Comparison of ENCODE assay signal across 19 cellular contexts in the genomic region with DNA sequence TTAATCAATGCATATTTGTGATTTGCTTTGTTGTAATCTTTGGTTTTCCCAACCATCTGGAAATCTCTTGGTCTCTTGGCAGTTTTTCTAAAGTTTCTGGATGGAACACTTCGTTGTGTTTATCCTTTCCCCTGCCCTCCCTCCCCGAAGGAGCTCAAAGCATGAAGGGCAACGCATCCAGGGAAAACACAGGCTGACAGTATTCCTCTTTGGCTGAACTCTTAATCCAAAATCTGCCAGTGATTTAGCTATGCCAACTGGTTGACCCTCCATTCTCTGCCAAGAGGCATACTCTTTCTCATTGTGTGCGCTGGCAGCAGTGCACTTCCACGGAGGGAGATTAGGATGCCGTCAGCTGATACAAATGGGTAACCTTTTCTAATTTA. TPM values are rescaled to one million over a fixed set of nuclear protein-coding genes. Genes with fewer than 3 reads are reported as not detected.
A peak's percentile ranks its signal among the peaks of the same experiment; 100 is the strongest.
DNase-seq lines count a peak whose midpoint lies in the region; ATAC-seq and TF ChIP-seq lines count a peak whose summit lies in the region.
"Had no signal": no experiment of that assay in that cellular context is flagged by ENCODE, and none has a peak within 500 bp of the region (broad histone marks: within the 10 kb centered on the region; RNA-seq: fewer than 3 reads in every experiment).

No MANE protein-coding gene starts in this region.

- TF ChIP-seq EP300 in gastroesophageal sphincter (IDR thresholded peaks at IDR 0.05) = no peak

- no peak overlapping the region for H3K27ac ChIP-seq in HCT116 (ENCODE audit: low read depth, low read length)
- peak overlapping the region; percentile 64 for H3K27ac ChIP-seq in caudate nucleus (ENCODE audit: low read depth, low read length)
- no peak overlapping the region for H3K27ac ChIP-seq in heart right ventricle
- H3K27ac ChIP-seq in gastroesophageal sphincter = no peak overlapping the region
- H3K27ac ChIP-seq: HL-60 had no signal

- DNase-seq in HCT116 (ENCODE audit: low read depth, low spot score) = no peak
- peak in 26 of 61 donors; percentile 15 to 70 (median 40) for DNase-seq in caudate nucleus (lab: John Stamatoyannopoulos, UW)
- peak in 1 of 2 donors; percentile 16 for DNase-seq in heart right ventricle
- peak; percentile 80 for DNase-seq in putamen (ENCODE audit: low spot score)
- DNase-seq in omental fat pad (ENCODE audit: low spot score) = no peak
- DNase-seq: ACHN; CD4-positive, alpha-beta memory T cell; DMS79; GDM1; NCI-H1048; NCI-H1694; NCI-H2107; NCI-H345; NCI-H526 treated with DMSO at 0.1 percent for 48 hours; RPMI8226 had no signal

- POLR2A ChIA-PET in HCT116 (lab: Charles Lee) = no interaction called here

- TF ChIP-seq POLR2A in HCT116 (IDR thresholded peaks at IDR 0.05; ENCODE audit: borderline replicate concordance, extremely low read depth, insufficient read depth, insufficient read length) (no peak), gastroesophageal sphincter (IDR thresholded peaks at IDR 0.05) (no peak)

- H3K4me3 ChIP-seq in HCT116 (replicated peaks in 1 of 2; ENCODE audit: low read depth in 1 of 2, low read length in 2 of 2) = no peak overlapping the region
- H3K4me3 ChIP-seq in heart right ventricle = no peak overlapping the region
- no peak overlapping the region for H3K4me3 ChIP-seq in gastroesophageal sphincter
- H3K4me3 ChIP-seq: GM23338 had no signal

- peaks cover 3 to 8% of the 10 kb centered on the region in 2 experiments; a peak in 2 of 4 replicates for H3K36me3 ChIP-seq in HCT116 (ENCODE audit: control insufficient read depth in 1 of 2, insufficient read depth in 2 of 2, low read length in 2 of 2)
- peaks cover 0 to 71% (median 11%) of the 10 kb centered on the region in 9 donors for H3K36me3 ChIP-seq in heart right ventricle
- H3K36me3 ChIP-seq in gastroesophageal sphincter = peaks cover 0 to 44% of the 10 kb centered on the region in 2 donors

- H3K9ac ChIP-seq in HCT116 (ENCODE audit: low read length) = no peak overlapping the region

- H3K4me1 ChIP-seq in HCT116 (ENCODE audit: control insufficient read depth in 1 of 2, insufficient read depth in 2 of 2, low read length in 2 of 2) (no peaks in the 10 kb centered on the region), heart right ventricle (peaks cover 0 to 25% (median 16%) of the 10 kb centered on the region in 9 donors), gastroesophageal sphincter (peaks cover 0 to 13% (median 2%) of the 10 kb centered on the region in 3 donors)

- H3K79me2 ChIP-seq in HCT116 (ENCODE audit: insufficient read depth, low read length) = peaks cover 19% of the 10 kb centered on the region

- intact Hi-C loops in HCT116 (cut with micrococcal nuclease) (no loop called here), heart right ventricle (cut with DNase I) (no loop called here)

- CTCF ChIA-PET in HCT116 (lab: Charles Lee) = no interaction called here

- H3K9me3 ChIP-seq in HCT116 (ENCODE audit: control insufficient read depth in 1 of 2, insufficient read depth in 1 of 2, low read depth in 1 of 2, low read length in 2 of 2) (no peaks in the 10 kb centered on the region), heart right ventricle (no peaks in the 10 kb centered on the region), gastroesophageal sphincter (no peaks in the 10 kb centered on the region)

- TSS peak; percentile 25 for BruUV-seq in HCT116 (replicated peaks; lab: Mats Ljungman, UMichigan)

- H2AFZ ChIP-seq in HCT116 (ENCODE audit: low read depth, low read length, poor library complexity, severe bottlenecking) = no peak overlapping the region
- H2AFZ ChIP-seq: GM23338 had no signal

- no peak for TF ChIP-seq RAD21 in HCT116 (IDR thresholded peaks at IDR 0.05; ENCODE audit: low read depth)

- 51 to 67% methylated on average over 6 of the region's 6 CpGs for WGBS in heart right ventricle, 2 donors
- 83 to 84% methylated on average over 6 of the region's 6 CpGs for WGBS in gastroesophageal sphincter (ENCODE audit: low coverage in 1 of 2), 2 donors

- ATAC-seq in HCT116 (no peak), heart right ventricle (peak in 7 of 8 donors; percentile 47 to 83 (median 59)), GM19463 (IDR thresholded peaks at IDR 0.05; ENCODE audit: unreplicated experiment) (no peak), omental fat pad (ENCODE audit: low FRiP score) (no peak), gastroesophageal sphincter (no peak)
- ATAC-seq: GM23338 had no signal

- RAD21 ChIA-PET in HCT116 (lab: Charles Lee; ENCODE audit: low non-redundant PET in 1 of 2, low total read pairs in 2 of 2, uncharacterized antibody in 2 of 2, unreplicated experiment in 2 of 2) = no interaction called here

- no peak overlapping the region for H3K4me2 ChIP-seq in HCT116 (ENCODE audit: low read length)
- H3K4me2 ChIP-seq: GM23338 had no signal

- no peaks in the 10 kb centered on the region for H4K20me1 ChIP-seq in HCT116 (ENCODE audit: insufficient read depth)

- TF ChIP-seq CTCF in HCT116 (IDR thresholded peaks at IDR 0.05 in 2 of 3, conservative IDR thresholded peaks at IDR 0.05 in 1 of 3; ENCODE audit: borderline replicate concordance in 1 of 3, insufficient read depth in 1 of 3, low read depth in 2 of 3, low read length in 2 of 3) (no peak), heart right ventricle (IDR thresholded peaks at IDR 0.05) (no peak), omental fat pad (IDR thresholded peaks at IDR 0.05) (no peak), gastroesophageal sphincter (IDR thresholded peaks at IDR 0.05) (no peak)

- H3K9me2 ChIP-seq in HCT116 (ENCODE audit: insufficient read depth) = no peaks in the 10 kb centered on the region

- H3K27me3 ChIP-seq in HCT116 (ENCODE audit: insufficient read depth, low read length) = no peaks in the 10 kb centered on the region
- no peaks in the 10 kb centered on the region for H3K27me3 ChIP-seq in heart right ventricle
- no peaks in the 10 kb centered on the region for H3K27me3 ChIP-seq in gastroesophageal sphincter

TF ChIP-seq in HCT116, 20 proteins besides CTCF, POLR2A, EP300 and RAD21 (continues in another document):
- TF ChIP-seq ZFX (IDR thresholded peaks at IDR 0.05) = no peak
- no peak for TF ChIP-seq ELF1 (IDR thresholded peaks at IDR 0.05; ENCODE audit: borderline replicate concordance, low read depth)
- TF ChIP-seq POLR2AphosphoS5 (IDR thresholded peaks at IDR 0.05; ENCODE audit: low read depth, low read length) = no peak
- TF ChIP-seq ZNF274 (IDR thresholded peaks at IDR 0.05; ENCODE audit: low read depth, low read length) = no peak
- no peak for TF ChIP-seq EZH2phosphoT487 (IDR thresholded peaks at IDR 0.05; ENCODE audit: borderline replicate concordance)
- TF ChIP-seq EZH2 (IDR thresholded peaks at IDR 0.05) = no peak
- no peak for TF ChIP-seq SP1 (IDR thresholded peaks at IDR 0.05; ENCODE audit: low read depth)
- no peak for TF ChIP-seq FOSL1 (IDR thresholded peaks at IDR 0.05; ENCODE audit: low read depth)
- no peak for TF ChIP-seq REST (IDR thresholded peaks at IDR 0.05; ENCODE audit: low read depth)
- TF ChIP-seq, protein P1, sequence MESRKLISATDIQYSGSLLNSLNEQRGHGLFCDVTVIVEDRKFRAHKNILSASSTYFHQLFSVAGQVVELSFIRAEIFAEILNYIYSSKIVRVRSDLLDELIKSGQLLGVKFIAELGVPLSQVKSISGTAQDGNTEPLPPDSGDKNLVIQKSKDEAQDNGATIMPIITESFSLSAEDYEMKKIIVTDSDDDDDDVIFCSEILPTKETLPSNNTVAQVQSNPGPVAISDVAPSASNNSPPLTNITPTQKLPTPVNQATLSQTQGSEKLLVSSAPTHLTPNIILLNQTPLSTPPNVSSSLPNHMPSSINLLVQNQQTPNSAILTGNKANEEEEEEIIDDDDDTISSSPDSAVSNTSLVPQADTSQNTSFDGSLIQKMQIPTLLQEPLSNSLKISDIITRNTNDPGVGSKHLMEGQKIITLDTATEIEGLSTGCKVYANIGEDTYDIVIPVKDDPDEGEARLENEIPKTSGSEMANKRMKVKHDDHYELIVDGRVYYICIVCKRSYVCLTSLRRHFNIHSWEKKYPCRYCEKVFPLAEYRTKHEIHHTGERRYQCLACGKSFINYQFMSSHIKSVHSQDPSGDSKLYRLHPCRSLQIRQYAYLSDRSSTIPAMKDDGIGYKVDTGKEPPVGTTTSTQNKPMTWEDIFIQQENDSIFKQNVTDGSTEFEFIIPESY (IDR thresholded peaks at IDR 0.05; ENCODE audit: extremely low read depth, insufficient replicate concordance, low read length) = no peak

RNA-seq across cellular contexts. Expression of gene ZBTB34, which starts 20.5 kb away (rescaled TPM):
- total RNA-seq in HCT116 (2021; ENCODE audit: unreplicated experiment) (5.6 TPM), heart right ventricle (1 to 10 TPM; 4.2 to 6.5 (median 5.3) TPM), omental fat pad (10 to 100 TPM in 3 of 4 donors, 1 to 10 TPM in 1; 8.0 to 16.4 (median 13.4) TPM), gastroesophageal sphincter (10 to 100 TPM; 11.0 to 14.2 (median 13.5) TPM)
- 1.9 and 2.4 TPM in 2 replicates for polyA plus RNA-seq in HCT116 (2012)
- 1 to 10 TPM; 1.6 to 2.8 TPM for polyA plus RNA-seq in heart right ventricle

RNA-seq across cellular contexts. Expression of gene RALGPS1, which starts 33.6 kb away (rescaled TPM):
- total RNA-seq in HCT116 (2021; ENCODE audit: unreplicated experiment) = 7.6 TPM
- 4.2 and 7.3 TPM in 2 replicates for polyA plus RNA-seq in HCT116 (2012)
- 10 to 100 TPM; 13.5 to 25.0 (median 17.0) TPM for total RNA-seq in heart right ventricle
- 10 to 100 TPM in 1 of 2 donors, 1 to 10 TPM in 1; 4.2 to 14.4 TPM for polyA plus RNA-seq in heart right ventricle
- 10 to 100 TPM in 1 of 4 donors, 1 to 10 TPM in 3; 4.0 to 15.3 (median 4.8) TPM for total RNA-seq in omental fat pad
- 10 to 100 TPM in 2 of 4 donors, 1 to 10 TPM in 2; 5.9 to 17.4 (median 11.3) TPM for total RNA-seq in gastroesophageal sphincter

Comparison
In these comparisons a context has a peak if more than half of its experiments do, and no peak if none do; other contexts are left out.
1. ATAC-seq: peak in heart right ventricle (7 of 8); none in HCT116 (single experiment), GM19463 (single experiment), omental fat pad (single experiment) and gastroesophageal sphincter (single experiment).